ENCODE assay signal across 1 cellular context in the genomic region with DNA sequence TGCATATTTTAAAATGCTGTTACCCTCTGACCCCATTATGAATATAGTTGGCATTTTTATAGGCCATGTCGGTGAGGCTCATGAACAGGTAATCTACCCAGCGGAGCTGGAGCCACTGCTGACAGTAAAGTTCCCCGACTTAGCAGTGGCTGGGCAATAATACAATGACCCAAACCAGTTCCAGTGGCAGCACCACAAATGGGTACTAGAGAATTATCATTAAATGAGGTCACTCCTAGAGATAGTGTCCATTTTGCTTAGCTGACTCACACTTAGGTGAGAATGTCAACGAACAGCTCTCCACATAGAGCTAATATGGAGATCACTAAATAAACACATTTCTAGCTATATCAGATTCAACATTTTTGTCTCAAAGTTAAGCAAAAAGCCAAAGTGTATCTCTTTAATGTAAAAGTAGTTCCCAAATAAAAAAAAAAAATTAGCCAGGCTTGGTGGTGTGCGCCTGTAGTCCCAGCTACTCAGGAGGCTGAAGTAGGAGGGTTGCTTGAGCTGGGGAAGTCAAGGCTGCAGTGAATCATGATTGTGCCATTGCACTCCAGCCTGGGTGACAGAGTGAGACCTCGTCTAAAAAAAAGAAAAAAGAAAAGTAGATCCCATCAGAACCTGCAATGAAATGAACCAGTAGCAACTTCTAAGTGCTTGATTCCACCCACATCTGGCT.
TF ChIP-seq lines count a peak whose summit lies in the region.

No MANE protein-coding gene starts in this region.

TF ChIP-seq in K562, 482 proteins besides CTCF, POLR2A, EP300 and RAD21:
- peak; percentile 36; the same call in 1 of the 2 replicates for TF ChIP-seq CREM (IDR thresholded peaks at IDR 0.05; ENCODE audit: low read depth)
- TF ChIP-seq ZNF140 (CRISPR knock-in tag; IDR thresholded peaks at IDR 0.05), result no peak
- TF ChIP-seq POLR2B (IDR thresholded peaks at IDR 0.05; ENCODE audit: low read depth, partially characterized antibody), result no peak
- TF ChIP-seq JUND (IDR thresholded peaks at IDR 0.05; ENCODE audit: borderline replicate concordance, low read depth, low read length), result peak; percentile 79
- peak; percentile 84; the same call in 1 of the 3 replicates for TF ChIP-seq JUND (tag; IDR thresholded peaks at IDR 0.05; ENCODE audit: borderline replicate concordance, low read depth, low read length)
- TF ChIP-seq NEUROD1 (IDR thresholded peaks at IDR 0.05; ENCODE audit: borderline replicate concordance, low read depth, low read length, partially characterized antibody), result no peak
- no peak for TF ChIP-seq EP400 (IDR thresholded peaks at IDR 0.05)
- TF ChIP-seq, protein P1, sequence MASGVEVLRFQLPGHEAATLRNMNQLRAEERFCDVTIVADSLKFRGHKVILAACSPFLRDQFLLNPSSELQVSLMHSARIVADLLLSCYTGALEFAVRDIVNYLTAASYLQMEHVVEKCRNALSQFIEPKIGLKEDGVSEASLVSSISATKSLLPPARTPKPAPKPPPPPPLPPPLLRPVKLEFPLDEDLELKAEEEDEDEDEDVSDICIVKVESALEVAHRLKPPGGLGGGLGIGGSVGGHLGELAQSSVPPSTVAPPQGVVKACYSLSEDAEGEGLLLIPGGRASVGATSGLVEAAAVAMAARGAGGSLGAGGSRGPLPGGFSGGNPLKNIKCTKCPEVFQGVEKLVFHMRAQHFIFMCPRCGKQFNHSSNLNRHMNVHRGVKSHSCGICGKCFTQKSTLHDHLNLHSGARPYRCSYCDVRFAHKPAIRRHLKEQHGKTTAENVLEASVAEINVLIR (CRISPR knock-in tag; IDR thresholded peaks at IDR 0.05), result no peak
- peak; percentile 51; the same call in 1 of the 2 replicates for TF ChIP-seq ATF7 (IDR thresholded peaks at IDR 0.05)
- peak; percentile 58; the same call in 1 of the 2 replicates for TF ChIP-seq JUN (IDR thresholded peaks at IDR 0.05; ENCODE audit: borderline replicate concordance, low read depth, low read length)
- no peak for TF ChIP-seq JUN (CRISPR knock-in tag; IDR thresholded peaks at IDR 0.05; ENCODE audit: borderline replicate concordance)
- TF ChIP-seq ARID1B (IDR thresholded peaks at IDR 0.05), result peak; percentile 17; the same call in 1 of the 2 replicates
- peak; percentile 64 for TF ChIP-seq FOSL1 (tag; conservative IDR thresholded peaks at IDR 0.05)
- peak; percentile 74 for TF ChIP-seq ATF3 (IDR thresholded peaks at IDR 0.05)
- TF ChIP-seq ATF3 (CRISPR knock-in tag; conservative IDR thresholded peaks at IDR 0.05), result no peak
- no peak for TF ChIP-seq BCOR (IDR thresholded peaks at IDR 0.05)
- peak; percentile 64 for TF ChIP-seq DPF2 (IDR thresholded peaks at IDR 0.05)
- TF ChIP-seq NR4A1 (CRISPR knock-in tag; IDR thresholded peaks at IDR 0.05), result no peak
- TF ChIP-seq NR4A1 (tag; IDR thresholded peaks at IDR 0.05), result no peak
- TF ChIP-seq TEAD4 (IDR thresholded peaks at IDR 0.05; ENCODE audit: low read length), result peak; percentile 29; the same call in 1 of the 2 replicates
- no peak for TF ChIP-seq TEAD4 (CRISPR knock-in tag; IDR thresholded peaks at IDR 0.05; ENCODE audit: borderline replicate concordance)
- no peak for TF ChIP-seq KLF1 (tag; IDR thresholded peaks at IDR 0.05)
- 0 out of 2 replicates have a peak, but pooled peaks have one; percentile 44 for TF ChIP-seq SMARCA4 (IDR thresholded peaks at IDR 0.05)
- TF ChIP-seq ZNF766 (CRISPR knock-in tag; conservative IDR thresholded peaks at IDR 0.05), result no peak
- TF ChIP-seq ARHGAP35 (IDR thresholded peaks at IDR 0.05; ENCODE audit: partially characterized antibody), result no peak
- no peak for TF ChIP-seq TRIM28 (IDR thresholded peaks at IDR 0.05)
